Comparison of ENCODE assay signal across 29 cellular contexts in the genomic region with DNA sequence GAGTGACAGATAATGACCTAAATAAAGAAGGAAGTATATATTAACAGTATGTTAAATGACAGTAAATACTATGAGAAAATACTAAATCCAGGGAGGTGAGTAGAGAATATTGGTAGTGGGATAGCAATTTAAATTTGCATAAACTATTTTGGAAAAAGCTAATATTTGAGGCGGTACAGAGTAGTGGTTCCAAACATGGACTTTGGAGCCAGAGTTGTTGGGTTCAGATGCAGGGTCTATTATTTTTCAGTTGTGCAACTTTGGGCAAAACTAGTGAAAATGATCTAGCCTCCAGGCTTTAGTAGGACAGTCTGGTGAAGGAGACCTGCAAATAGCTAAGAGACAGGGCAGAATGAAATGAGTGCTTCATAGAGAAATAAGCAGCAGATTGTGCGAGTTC.
DNase-seq lines count a peak whose midpoint lies in the region; ATAC-seq, FAIRE-seq and TF ChIP-seq lines count a peak whose summit lies in the region.
"Had no signal": no experiment of that assay in that cellular context is flagged by ENCODE, and none has a peak within 500 bp of the region (broad histone marks: within the 10 kb centered on the region; RNA-seq: fewer than 3 reads in every experiment).

No MANE protein-coding gene starts in this region.

- H2AFZ ChIP-seq in HepG2 (ENCODE audit: low read length) = no peak overlapping the region

- peaks cover 0 to 2% (median 0%) of the 10 kb centered on the region in 4 donors for H3K9me3 ChIP-seq in liver (ENCODE audit: control insufficient read depth in 4 of 4, low read length in 3 of 4)
- H3K9me3 ChIP-seq in HepG2 (ENCODE audit: low read length) = no peaks in the 10 kb centered on the region
- H3K9me3 ChIP-seq: A549; BE2C; BLaER1; BLaER1 treated with 17β-estradiol and CSF1 and Interleukin-3, amounts not matched to agents 10 nM and 100 nM; Caco-2 had no signal

- H3K36me3 ChIP-seq in liver (ENCODE audit: control insufficient read depth in 4 of 4, insufficient read depth in 3 of 4, low read depth in 1 of 4, low read length in 3 of 4) (no peaks in the 10 kb centered on the region), HepG2 (replicated peaks in 1 of 2; ENCODE audit: control insufficient read depth in 1 of 2, insufficient read depth in 2 of 2, low read length in 2 of 2) (no peaks in the 10 kb centered on the region)
- H3K36me3 ChIP-seq: BE2C; BLaER1; BLaER1 treated with 17β-estradiol and CSF1 and Interleukin-3, amounts not matched to agents 10 nM and 100 nM had no signal

- H3K9ac ChIP-seq in liver (ENCODE audit: low read depth in 1 of 2, low read length in 2 of 2) (no peak overlapping the region), HepG2 (ENCODE audit: insufficient read depth, low read depth, low read length) (no peak overlapping the region)
- H3K9ac ChIP-seq: BLaER1; BLaER1 treated with 17β-estradiol and CSF1 and Interleukin-3, amounts not matched to agents 10 nM and 100 nM had no signal

- TF ChIP-seq RAD21 in liver (IDR thresholded peaks at IDR 0.05) = no peak
- no peak for TF ChIP-seq RAD21 in HepG2 (CRISPR knock-in tag; IDR thresholded peaks at IDR 0.05)

- H4K20me1 ChIP-seq in HepG2 (ENCODE audit: insufficient read depth, low read length) = no peaks in the 10 kb centered on the region
- H4K20me1 ChIP-seq: BLaER1; BLaER1 treated with 17β-estradiol and CSF1 and Interleukin-3, amounts not matched to agents 10 nM and 100 nM had no signal

- no TSS peak for BruUV-seq in HepG2 (replicated peaks; lab: Mats Ljungman, UMichigan)

- POLR2A ChIA-PET in HepG2 (lab: Yijun Ruan, JAX) = no interaction called here

- no peak for DNase-seq in HepG2 (ENCODE audit: low spot score)
- DNase-seq: 8988T; ACHN; AML-193; BE2C; C1 segment of cervical spinal cord; Caco-2; Calu3; CD4-positive, alpha-beta memory T cell; CD4-positive, alpha-beta T cell; CD4-positive, CD25-positive, alpha-beta regulatory T cell; CD8-positive, alpha-beta memory T cell; CD8-positive, alpha-beta T cell; COR-L47; DMS 273 treated with DMSO at 0.1 percent for 48 hours; DMS153; DMS53; DMS79; DMS79 treated with DMSO at 0.1 percent for 48 hours; DND-41; EL had no signal

- intact Hi-C loops in HepG2 (cut with micrococcal nuclease; ENCODE audit: unreplicated experiment) = no loop called here

- TF ChIP-seq EP300 in HepG2 (IDR thresholded peaks at IDR 0.05; ENCODE audit: low read depth in 2 of 2, low read length in 2 of 2) = no peak
- no peak for TF ChIP-seq EP300 in HepG2 (CRISPR knock-in tag; IDR thresholded peaks at IDR 0.05; ENCODE audit: borderline replicate concordance)

- H3K4me1 ChIP-seq in liver (ENCODE audit: control insufficient read depth in 4 of 4, insufficient read depth in 4 of 4, low read length in 3 of 4) (peaks cover 0 to 2% (median 0%) of the 10 kb centered on the region in 4 donors), HepG2 (ENCODE audit: insufficient read depth, low read length) (no peaks in the 10 kb centered on the region)
- H3K4me1 ChIP-seq: A549; BE2C; BLaER1; BLaER1 treated with 17β-estradiol and CSF1 and Interleukin-3, amounts not matched to agents 10 nM and 100 nM; Caco-2 had no signal

- CTCF ChIA-PET in HepG2 (lab: Yijun Ruan, JAX; ENCODE audit: low intra/inter-chr PET ratio, low total read pairs) = no interaction called here

- 72% methylated on average over 2 of the region's 2 CpGs for WGBS in liver
- 0% methylated on average over 2 of the region's 2 CpGs for WGBS in HepG2 (ENCODE audit: low lambda C conversion rate)

- no peak overlapping the region for H3K4me3 ChIP-seq in liver (ENCODE audit: low read depth in 1 of 3, low read length in 3 of 3)
- H3K4me3 ChIP-seq in HepG2 (replicated peaks in 1 of 3; ENCODE audit: insufficient read depth in 1 of 3, low read depth in 2 of 3, low read length in 3 of 3) = no peak overlapping the region
- H3K4me3 ChIP-seq: A549; BLaER1; BLaER1 treated with 17β-estradiol and CSF1 and Interleukin-3, amounts not matched to agents 10 nM and 100 nM had no signal

- no peak for FAIRE-seq in HepG2 (lab: Jason Lieb, UNC)
- FAIRE-seq: A204.1, A549, D721Med had no signal

- TF ChIP-seq POLR2A in HepG2 (IDR thresholded peaks at IDR 0.05; ENCODE audit: insufficient read depth in 1 of 2, low read depth in 2 of 2, low read length in 2 of 2) = no peak

- no peak for ATAC-seq in HepG2
- ATAC-seq: A549; CD8-positive, alpha-beta T cell had no signal

- in situ Hi-C loops in HepG2 (cut with HindIII; ENCODE audit: extremely low pct_ligation_motif_present, low pct_unique_long_range_greater_than_20kb) = no loop called here

- H3K27me3 ChIP-seq in liver (ENCODE audit: control insufficient read depth in 4 of 4, insufficient read depth in 4 of 4, low read length in 3 of 4) = peaks cover 0 to 3% (median 0%) of the 10 kb centered on the region in 4 donors
- no peaks in the 10 kb centered on the region for H3K27me3 ChIP-seq in HepG2 (ENCODE audit: control insufficient read depth in 1 of 2, insufficient read depth in 2 of 2, low read length in 2 of 2)
- H3K27me3 ChIP-seq: BE2C had no signal

- no peaks in the 10 kb centered on the region for H3K79me2 ChIP-seq in HepG2 (ENCODE audit: insufficient read depth, low read length)

- no peak overlapping the region for H3K27ac ChIP-seq in liver (ENCODE audit: low read depth in 1 of 2, low read length in 2 of 2)
- H3K27ac ChIP-seq in HepG2 (ENCODE audit: extremely low read length, insufficient read depth, low read length) = no peak overlapping the region
- H3K27ac ChIP-seq: 22Rv1; A549; BLaER1; BLaER1 treated with 17β-estradiol and CSF1 and Interleukin-3, amounts not matched to agents 10 nM and 100 nM; C4-2B had no signal

- no peak overlapping the region for H3K4me2 ChIP-seq in HepG2 (ENCODE audit: low read depth, low read length)
- H3K4me2 ChIP-seq: A549; BLaER1; BLaER1 treated with 17β-estradiol and CSF1 and Interleukin-3, amounts not matched to agents 10 nM and 100 nM had no signal

- TF ChIP-seq CTCF in liver (IDR thresholded peaks at IDR 0.05; ENCODE audit: low read depth, low read length, missing input control) (no peak), HepG2 (CRISPR knock-in tag; IDR thresholded peaks at IDR 0.05) (no peak)

TF ChIP-seq in liver, 16 proteins besides CTCF, POLR2A, EP300 and RAD21:
- TF ChIP-seq, protein P1, sequence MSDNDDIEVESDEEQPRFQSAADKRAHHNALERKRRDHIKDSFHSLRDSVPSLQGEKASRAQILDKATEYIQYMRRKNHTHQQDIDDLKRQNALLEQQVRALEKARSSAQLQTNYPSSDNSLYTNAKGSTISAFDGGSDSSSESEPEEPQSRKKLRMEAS (IDR thresholded peaks at IDR 0.05) = no peak
- TF ChIP-seq HNF4A (conservative IDR thresholded peaks at IDR 0.05) = peak; percentile 63 to 74

TF ChIP-seq in HepG2, 621 proteins besides CTCF, POLR2A, EP300 and RAD21:
- TF ChIP-seq RBAK (CRISPR knock-in tag; IDR thresholded peaks at IDR 0.05) = no peak
- no peak for TF ChIP-seq BCL6 (CRISPR knock-in tag; IDR thresholded peaks at IDR 0.05)
- no peak for TF ChIP-seq MBD4 (IDR thresholded peaks at IDR 0.05; ENCODE audit: borderline replicate concordance, low read length)
- TF ChIP-seq ZZZ3 (CRISPR knock-in tag; IDR thresholded peaks at IDR 0.05; ENCODE audit: borderline replicate concordance) = no peak
- TF ChIP-seq ZBTB20 (CRISPR knock-in tag; IDR thresholded peaks at IDR 0.05; ENCODE audit: borderline replicate concordance, low read depth) = no peak
